Comparison of ENCODE assay signal across 8 cellular contexts in the genomic region with DNA sequence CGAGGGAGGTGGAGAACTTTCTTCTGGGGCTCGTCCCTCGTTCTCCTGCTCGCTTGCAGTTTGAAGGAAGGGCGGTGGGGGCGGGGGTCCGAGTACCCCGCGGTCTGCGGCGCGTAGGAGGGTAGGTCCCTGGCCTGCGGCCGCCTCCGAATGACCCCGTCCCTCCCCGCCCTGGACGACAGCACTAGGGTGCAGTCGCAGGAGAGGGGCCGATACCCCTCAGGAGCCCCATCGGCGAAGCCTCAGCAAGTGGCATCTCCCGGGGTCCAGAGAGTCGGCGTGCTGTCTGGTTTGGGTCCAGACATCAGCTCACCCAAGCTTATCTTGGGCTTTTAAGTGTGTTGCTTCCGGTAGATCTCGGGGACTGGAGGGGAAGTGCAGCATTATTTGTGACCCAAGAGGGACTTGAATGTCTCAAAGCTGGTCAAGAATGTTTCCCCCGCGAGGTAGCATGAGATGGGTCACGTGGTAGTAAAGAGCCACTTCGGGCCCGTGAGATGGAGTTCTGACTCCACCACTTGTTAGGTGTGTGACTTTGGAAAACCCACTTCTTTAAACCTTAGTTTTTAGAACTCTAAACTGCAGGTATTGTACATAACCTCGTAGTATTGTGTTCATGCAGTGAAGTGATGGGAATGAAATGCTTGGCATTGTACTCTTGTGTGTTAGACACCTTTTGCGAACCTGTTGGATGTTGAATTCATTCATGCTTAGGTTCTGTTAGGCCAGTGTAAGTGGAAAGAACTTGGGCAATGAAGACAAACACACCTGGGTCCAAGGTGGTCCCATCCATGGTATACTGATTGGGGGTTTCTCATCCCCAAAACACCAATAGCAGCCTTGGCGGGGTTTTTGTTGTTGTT. TPM values are rescaled to one million over a fixed set of nuclear protein-coding genes. Genes with fewer than 3 reads are reported as not detected.
DNase-seq lines count a peak whose midpoint lies in the region; ATAC-seq and TF ChIP-seq lines count a peak whose summit lies in the region.

No MANE protein-coding gene starts in this region.

- H3K4me3 Mint-ChIP-seq in Calu3 (ENCODE audit: low read depth, unreplicated experiment) (peak overlapping the region; percentile 77), neural progenitor cell (peak overlapping the region; percentile 93)

- peak overlapping the region; percentile 77 for H2AFZ ChIP-seq in neural progenitor cell (replicated peaks)

- H3K27me3 ChIP-seq in neural progenitor cell = peaks cover 7% of the 10 kb centered on the region

- H3K4me3 ChIP-seq in fibroblast of mammary gland (ENCODE audit: control insufficient read depth, low read depth, low read length) (peak overlapping the region; percentile 38), neural progenitor cell (peak overlapping the region; percentile 84)

- CTCF ChIA-PET in Calu3 (lab: Charles Lee) = interaction anchor here (0.5 to 1.0 kb wide), 4 partner anchors 10 to 314 kb away, joined by 3 to 5 read pairs (median 3); no protein-coding TSS in a partner anchor

- DNase-seq in Calu3 (peak; percentile 30), NCI-H2029 treated with DMSO at 0.1 percent for 48 hours (lab: John Stamatoyannopoulos, UW) (peak; percentile 18), fibroblast of mammary gland (ENCODE audit: low read depth) (no peak), neural progenitor cell (ENCODE audit: low spot score) (peak; percentile 47), cortex of kidney (lab: John Stamatoyannopoulos, UW) (no peak)
- DNase-seq in activated CD8-positive, alpha-beta memory T cell treated with anti-CD3 and anti-CD28 coated beads, Interleukin-2, amount 50 U/mL, for 48 hours = peak; percentile 68

- no peaks in the 10 kb centered on the region for H3K36me3 ChIP-seq in neural progenitor cell

- intact Hi-C loops in Calu3 (cut with micrococcal nuclease; ENCODE audit: unreplicated experiment) = loop anchor here (5.0 kb wide), 1 partner anchor 163 kb away; no protein-coding TSS in a partner anchor

- peaks cover 29% of the 10 kb centered on the region for H3K4me1 ChIP-seq in neural progenitor cell

- ATAC-seq in GM21723 (IDR thresholded peaks at IDR 0.05; ENCODE audit: unreplicated experiment) (peak; percentile 53), GM21360 (IDR thresholded peaks at IDR 0.05; ENCODE audit: unreplicated experiment) (no peak)

- peaks cover 19% of the 10 kb centered on the region for H3F3A ChIP-seq in neural progenitor cell (ENCODE audit: low read depth)

- H3K4me2 ChIP-seq in neural progenitor cell = peak overlapping the region; percentile 99

- peak overlapping the region; percentile 28 for H3K9ac ChIP-seq in neural progenitor cell

- TF ChIP-seq CTCF in Calu3 (IDR thresholded peaks at IDR 0.05; ENCODE audit: unreplicated experiment) (no peak), fibroblast of mammary gland (conservative IDR thresholded peaks at IDR 0.05; ENCODE audit: control insufficient read depth, insufficient read depth, low read depth, low read length) (no peak), neural progenitor cell (IDR thresholded peaks at IDR 0.05) (no peak)

- H3K27ac ChIP-seq in neural progenitor cell = no peak overlapping the region

- H3K27me3 Mint-ChIP-seq in Calu3 (ENCODE audit: unreplicated experiment) (peaks cover under 1% of the 10 kb centered on the region), neural progenitor cell (ENCODE audit: insufficient read depth, low read depth) (peaks cover 4% of the 10 kb centered on the region)

- BruUV-seq in Calu3 (replicated peaks; lab: Mats Ljungman, UMichigan) = no TSS peak

- peaks cover 17% of the 10 kb centered on the region for H3K4me1 Mint-ChIP-seq in Calu3 (ENCODE audit: low read depth, unreplicated experiment)
- H3K4me1 Mint-ChIP-seq in neural progenitor cell = peaks cover 30% of the 10 kb centered on the region

- H4K20me1 ChIP-seq in neural progenitor cell (ENCODE audit: low read depth) = peaks cover 5% of the 10 kb centered on the region

- H3K79me2 ChIP-seq in neural progenitor cell (ENCODE audit: low read depth) = peaks cover 29% of the 10 kb centered on the region

- H3K27ac Mint-ChIP-seq in Calu3 (ENCODE audit: unreplicated experiment) (no peak overlapping the region), neural progenitor cell (peak overlapping the region; percentile 81)

- H3K9me3 Mint-ChIP-seq in Calu3 (ENCODE audit: low read depth, unreplicated experiment) (no peaks in the 10 kb centered on the region), neural progenitor cell (no peaks in the 10 kb centered on the region)

- H3K36me3 Mint-ChIP-seq in Calu3 (ENCODE audit: insufficient read depth, unreplicated experiment) (peaks cover 9% of the 10 kb centered on the region), neural progenitor cell (peaks cover 4% of the 10 kb centered on the region)

- H3K9me3 ChIP-seq in neural progenitor cell (ENCODE audit: low read depth) = no peaks in the 10 kb centered on the region

RNA-seq across cellular contexts. Expression of a gene that starts 0.9 kb away (rescaled TPM):
- 14.7 and 18.0 TPM in 2 replicates for total RNA-seq in Calu3 (2022)
- total RNA-seq in neural progenitor cell (ENCODE audit: low replicate concordance) = 36.3 and 45.0 TPM in 2 replicates

RNA-seq across cellular contexts. Expression of a gene that starts 21.8 kb away (rescaled TPM):
- total RNA-seq in Calu3 (2022) (1.3 and 1.7 TPM in 2 replicates), neural progenitor cell (ENCODE audit: low replicate concordance) (18.6 and 20.7 TPM in 2 replicates)

Comparison
In these comparisons a context has a peak if more than half of its experiments do, and no peak if none do; other contexts are left out.
1. DNase-seq: peak in Calu3 (single experiment), NCI-H2029 treated with DMSO at 0.1 percent for 48 hours (single experiment), activated CD8-positive, alpha-beta memory T cell treated with anti-CD3 and anti-CD28 coated beads, Interleukin-2, amount 50 U/mL, for 48 hours (single experiment) and neural progenitor cell (single experiment); none in fibroblast of mammary gland (single experiment) and cortex of kidney (single experiment).